ENCODE assay signal across 8 cellular contexts in the genomic region with DNA sequence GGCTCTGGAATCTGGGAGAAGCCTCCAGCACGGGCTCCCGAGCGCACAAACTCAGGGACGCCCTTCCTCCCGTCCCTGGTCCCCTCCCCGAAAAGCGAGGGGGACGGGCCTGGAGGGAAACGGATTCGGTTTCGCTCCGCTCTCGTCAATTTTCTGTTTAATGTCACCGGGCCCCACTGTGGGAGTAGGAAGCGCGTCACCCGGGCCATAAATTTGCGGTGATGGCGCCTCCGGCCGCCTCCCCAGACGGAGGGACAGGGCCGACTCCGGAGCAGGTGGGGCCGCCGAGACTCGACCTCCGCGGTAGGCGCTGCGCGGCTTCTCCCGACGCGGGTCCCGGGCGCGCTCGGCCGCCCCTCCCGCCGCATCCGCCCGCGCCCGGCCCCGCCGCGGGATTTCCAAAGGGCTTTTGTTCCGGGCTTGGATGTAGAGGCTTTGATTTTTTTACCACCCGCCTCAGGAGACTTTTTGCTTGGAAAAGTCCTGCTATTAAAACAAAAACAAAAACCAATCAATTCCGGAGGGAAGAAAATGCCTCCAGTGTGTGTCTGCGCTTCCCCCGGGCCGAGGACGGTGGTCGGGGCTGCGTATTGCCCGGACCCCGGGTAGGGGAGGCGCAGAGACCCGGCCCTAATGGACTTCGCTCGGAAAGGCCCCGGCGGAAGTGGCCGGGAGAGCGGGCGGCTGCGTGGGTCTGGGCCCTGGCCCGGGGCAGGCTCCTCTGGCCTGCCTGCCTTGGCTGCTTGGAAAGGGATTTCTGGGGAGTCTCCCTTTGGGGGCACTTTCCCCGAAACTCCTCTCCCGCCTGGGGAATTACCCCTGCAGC. TPM values are rescaled to one million over a fixed set of nuclear protein-coding genes. Genes with fewer than 3 reads are reported as not detected.
DNase-seq lines count a peak whose midpoint lies in the region; FAIRE-seq and TF ChIP-seq lines count a peak whose summit lies in the region.

No MANE protein-coding gene starts in this region.

- H3K79me2 ChIP-seq in PC-9 (ENCODE audit: low read depth), result peaks cover 2% of the 10 kb centered on the region

- H3K36me3 ChIP-seq in PC-9 (ENCODE audit: low read depth), result no peaks in the 10 kb centered on the region

- TF ChIP-seq CTCF in PC-9 (conservative IDR thresholded peaks at IDR 0.05), result no peak

- H3K27me3 ChIP-seq in PC-9 (ENCODE audit: insufficient read depth, low read depth), result no peaks in the 10 kb centered on the region

- H3K4me3 ChIP-seq in PC-9, result peak overlapping the region; percentile 66

- no peak for FAIRE-seq in GM12891 (lab: Jason Lieb, UNC)

- TF ChIP-seq POLR2A in GM12891 (IDR thresholded peaks at IDR 0.05; ENCODE audit: low read depth, low read length), result no peak

- peaks cover 3% of the 10 kb centered on the region; the same call in 1 of the 2 replicates for H3K4me1 ChIP-seq in PC-9 (replicated peaks; ENCODE audit: insufficient read depth)

- no peaks in the 10 kb centered on the region for H4K20me1 ChIP-seq in PC-9 (ENCODE audit: insufficient read depth)

- POLR2A ChIA-PET in PC-9 (lab: Charles Lee; ENCODE audit: unreplicated experiment), result no interaction called here

- CTCF ChIA-PET in PC-9 (lab: Charles Lee), result no interaction called here

- DNase-seq in GM12891 (ENCODE audit: insufficient read length, low spot score) (peak; percentile 73), PC-9 (peak in 1 of 2 experiments; percentile 55), T47D (ENCODE audit: low read depth in 1 of 2, low spot score in 1 of 2) (peak; percentile 67 to 82), iris pigment epithelial cell (ENCODE audit: low read depth) (peak; percentile 44), NCI-H2196 (lab: John Stamatoyannopoulos, UW; ENCODE audit: unreplicated experiment) (no peak), HUDEP-2 (lab: John Stamatoyannopoulos, UW; ENCODE audit: unreplicated experiment in 76 of 76) (no peak), NCI-H1694 treated with DMSO at 0.1 percent for 48 hours (lab: John Stamatoyannopoulos, UW) (no peak)
- peak; percentile 31 to 55 for DNase-seq in stimulated activated CD4-positive, alpha-beta T cell treated with anti-CD3 and anti-CD28 coated beads, Interleukin-12 subunit alpha, Interleukin-12 subunit beta, amount 100 ng/mL, for 24 hours (ENCODE audit: low read depth in 2 of 2)

- peaks cover 7% of the 10 kb centered on the region; the same call in 1 of the 2 replicates for H3F3A ChIP-seq in PC-9 (ENCODE audit: insufficient read depth, low read depth)

- in situ Hi-C loops in T47D (cut with HindIII; ENCODE audit: low pct_unique_long_range_greater_than_20kb, low sequenced_read_pairs), result no loop called here

- H3K27ac ChIP-seq in PC-9, result no peak overlapping the region

- intact Hi-C loops in PC-9 (cut with micrococcal nuclease; ENCODE audit: unreplicated experiment), result loop anchor here (2.0 kb wide), 1 partner anchor 79 kb away; no protein-coding TSS in a partner anchor

- H3K9me2 ChIP-seq in PC-9 (ENCODE audit: insufficient read depth), result no peaks in the 10 kb centered on the region

- peak overlapping the region; percentile 75 for H3K4me2 ChIP-seq in PC-9

- BruUV-seq in PC-9 (replicated peaks; lab: Mats Ljungman, UMichigan), result TSS peak; percentile 52

- peak overlapping the region; percentile 82 for H2AFZ ChIP-seq in PC-9

- H3K9me3 ChIP-seq in PC-9 (ENCODE audit: insufficient read depth, low read depth), result no peaks in the 10 kb centered on the region

TF ChIP-seq in GM12891, 5 proteins besides CTCF, POLR2A, EP300 and RAD21:
- TF ChIP-seq TAF1 (IDR thresholded peaks at IDR 0.05; ENCODE audit: low read depth, low read length) (no peak), POU2F2 (IDR thresholded peaks at IDR 0.05; ENCODE audit: low read depth, low read length) (no peak), SPI1 (IDR thresholded peaks at IDR 0.05; ENCODE audit: low read depth, low read length) (no peak), PAX5 (IDR thresholded peaks at IDR 0.05; ENCODE audit: insufficient read depth, low read length, severe bottlenecking) (no peak), POLR2AphosphoS5 (IDR thresholded peaks at IDR 0.05; ENCODE audit: low read depth, low read length) (no peak)

RNA-seq across cellular contexts. Expression of a gene that starts 7.8 kb away (rescaled TPM):
- 0.01 TPM for polyA plus RNA-seq in GM12891 (2012; ENCODE audit: low read depth, missing spikeins)
- total RNA-seq in PC-9 (2021), result 33.7 and 35.4 TPM in 2 replicates

Comparison
In these comparisons a context has a peak if more than half of its experiments do, and no peak if none do; other contexts are left out.
1. DNase-seq: peak in GM12891 (single experiment), T47D (2 of 2), iris pigment epithelial cell (single experiment) and stimulated activated CD4-positive, alpha-beta T cell treated with anti-CD3 and anti-CD28 coated beads, Interleukin-12 subunit alpha, Interleukin-12 subunit beta, amount 100 ng/mL, for 24 hours (2 of 2); none in NCI-H2196 (single experiment), HUDEP-2 (0 of 76) and NCI-H1694 treated with DMSO at 0.1 percent for 48 hours (single experiment).